ENCODE assay signal across 24 cellular contexts in genomic region chr3:94978076-94978475, GRCh38.
"Had no signal": no experiment of that assay in that cellular context is flagged by ENCODE, and none has a peak within 500 bp of the region (broad histone marks: within the 10 kb centered on the region; RNA-seq: fewer than 3 reads in every experiment).

No MANE protein-coding gene starts in this region.

- H3K4me1 Mint-ChIP-seq: activated B cell treated with CpG ODN at 0.5 μM for 24 hours; activated CD4-positive, alpha-beta memory T cell treated with anti-CD3 and anti-CD28 coated beads, Interleukin-2, amount 10 ng/mL, durations not matched to agents 7 days and 5 days; activated T-helper 17 cell treated with anti-CD3 and anti-CD28 coated beads, Interleukin-2, amount 50 U/mL, for 72 hours; immature natural killer cell; naive thymus-derived CD4-positive, alpha-beta T cell; neural progenitor cell had no signal

- ATAC-seq: activated T-helper 17 cell treated with anti-CD3 and anti-CD28 coated beads, Interleukin-2, amount 50 U/mL, for 72 hours; body of pancreas; heart right ventricle; left ventricle myocardium superior; naive thymus-derived CD4-positive, alpha-beta T cell; psoas muscle; right cardiac atrium had no signal

- H3K27ac Mint-ChIP-seq: activated B cell treated with CpG ODN at 0.5 μM for 24 hours; activated CD4-positive, alpha-beta memory T cell treated with anti-CD3 and anti-CD28 coated beads, Interleukin-2, amount 10 ng/mL, durations not matched to agents 7 days and 5 days; activated T-helper 17 cell treated with anti-CD3 and anti-CD28 coated beads, Interleukin-2, amount 50 U/mL, for 72 hours; immature natural killer cell; naive thymus-derived CD4-positive, alpha-beta T cell; neural progenitor cell; stimulated activated naive CD8-positive, alpha-beta T cell treated with anti-CD3 and anti-CD28 coated beads, Interleukin-15, Interleukin-2, amounts not matched to agents 100 ng/mL and 50 ng/mL, for 24 hours had no signal

- H3K4me1 ChIP-seq: body of pancreas, heart right ventricle, neural progenitor cell, psoas muscle, tibial nerve, uterus had no signal

- H3K36me3 ChIP-seq: esophagus muscularis mucosa, heart right ventricle, neural progenitor cell, tibial nerve, uterus had no signal

- DNase-seq: activated B cell treated with CpG ODN at 0.5 μM for 24 hours; activated CD4-positive, alpha-beta memory T cell treated with anti-CD3 and anti-CD28 coated beads, Interleukin-2, amount 10 ng/mL, durations not matched to agents 7 days and 5 days; activated CD4-positive, alpha-beta T cell treated with anti-CD3 and anti-CD28 coated beads for 4 hours; activated naive CD4-positive, alpha-beta T cell treated with Interleukin-2 at 50 U/mL for 16 hours; activated T-cell treated with anti-CD3 and anti-CD28 coated beads, Interleukin-2, amount 50 U/mL, for 1 hour; body of pancreas; dermis blood vessel endothelial cell; effector memory CD4-positive, alpha-beta T cell; heart right ventricle; immature natural killer cell; kidney glomerular epithelial cell; left ventricle myocardium superior; mesenchymal stem cell; naive thymus-derived CD4-positive, alpha-beta T cell; psoas muscle; right cardiac atrium; stimulated activated CD4-positive, alpha-beta T cell treated with anti-CD3 and anti-CD28 coated beads, Interleukin-2, amount 100 ng/mL, for 48 hours; uterus had no signal

- H3K9me3 ChIP-seq: body of pancreas, esophagus muscularis mucosa, psoas muscle, uterus had no signal

- H3K36me3 Mint-ChIP-seq: immature natural killer cell; naive thymus-derived CD4-positive, alpha-beta T cell; neural progenitor cell had no signal

- H3K4me3 ChIP-seq: body of pancreas, esophagus muscularis mucosa, heart right ventricle, neural progenitor cell, psoas muscle, skin epidermis, tibial nerve, uterus had no signal

- H3K27ac ChIP-seq: body of pancreas, esophagus muscularis mucosa, heart right ventricle, neural progenitor cell, psoas muscle, skin epidermis, tibial nerve, uterus had no signal

- H3K27me3 Mint-ChIP-seq: activated B cell treated with CpG ODN at 0.5 μM for 24 hours; activated CD4-positive, alpha-beta memory T cell treated with anti-CD3 and anti-CD28 coated beads, Interleukin-2, amount 10 ng/mL, durations not matched to agents 7 days and 5 days; activated T-helper 17 cell treated with anti-CD3 and anti-CD28 coated beads, Interleukin-2, amount 50 U/mL, for 72 hours; naive thymus-derived CD4-positive, alpha-beta T cell; stimulated activated naive CD8-positive, alpha-beta T cell treated with anti-CD3 and anti-CD28 coated beads, Interleukin-15, Interleukin-2, amounts not matched to agents 100 ng/mL and 50 ng/mL, for 24 hours had no signal

- H3K27me3 ChIP-seq: body of pancreas, esophagus muscularis mucosa, heart right ventricle, neural progenitor cell, tibial nerve, uterus had no signal

- H3K4me3 Mint-ChIP-seq: activated B cell treated with CpG ODN at 0.5 μM for 24 hours; activated CD4-positive, alpha-beta memory T cell treated with anti-CD3 and anti-CD28 coated beads, Interleukin-2, amount 10 ng/mL, durations not matched to agents 7 days and 5 days; activated T-helper 17 cell treated with anti-CD3 and anti-CD28 coated beads, Interleukin-2, amount 50 U/mL, for 72 hours; immature natural killer cell; naive thymus-derived CD4-positive, alpha-beta T cell; neural progenitor cell; stimulated activated naive CD8-positive, alpha-beta T cell treated with anti-CD3 and anti-CD28 coated beads, Interleukin-15, Interleukin-2, amounts not matched to agents 100 ng/mL and 50 ng/mL, for 24 hours had no signal
